20 cellular contexts compared by ENCODE assay signal in the genomic region with DNA sequence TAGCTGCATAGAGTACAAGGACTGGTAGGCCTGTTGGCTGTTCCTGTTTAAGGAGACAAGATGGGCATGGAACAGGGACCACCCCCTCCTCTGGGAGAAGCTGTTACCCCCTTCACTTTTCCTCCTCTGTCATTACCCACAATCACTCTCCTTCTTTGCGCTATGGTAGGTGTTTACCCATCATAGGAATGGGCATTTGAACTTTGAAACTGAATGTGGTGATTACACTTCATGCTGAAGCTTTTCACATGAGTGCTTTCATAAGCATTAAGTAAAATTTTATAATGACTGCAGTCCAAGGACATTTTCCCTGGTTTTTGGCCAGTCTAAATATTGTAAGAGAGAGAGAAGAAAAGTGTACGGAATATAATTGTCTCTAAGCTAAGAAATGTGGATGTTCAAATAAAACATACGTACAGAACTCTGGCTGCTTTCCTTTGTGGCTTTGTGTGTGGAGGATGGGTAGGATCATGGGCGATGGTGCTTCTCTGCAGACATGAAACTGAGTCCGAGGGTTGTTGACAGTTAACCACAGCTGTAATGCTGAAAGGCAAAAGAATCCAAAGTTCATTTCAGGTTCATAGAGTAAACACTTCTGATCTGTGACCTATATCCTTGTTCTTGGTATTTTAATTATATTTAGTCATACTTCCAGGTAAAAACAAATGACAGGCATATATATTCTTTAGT. TPM values are rescaled to one million over a fixed set of nuclear protein-coding genes. Genes with fewer than 3 reads are reported as not detected.
A peak's percentile ranks its signal among the peaks of the same experiment; 100 is the strongest.
DNase-seq lines count a peak whose midpoint lies in the region; ATAC-seq, FAIRE-seq and TF ChIP-seq lines count a peak whose summit lies in the region.
"Had no signal": no experiment of that assay in that cellular context is flagged by ENCODE, and none has a peak within 500 bp of the region (broad histone marks: within the 10 kb centered on the region; RNA-seq: fewer than 3 reads in every experiment).

No MANE protein-coding gene starts in this region.

- no peak overlapping the region for H3K27ac ChIP-seq in A549
- no peak overlapping the region for H3K27ac ChIP-seq in MM.1S (ENCODE audit: low read length)
- H3K27ac ChIP-seq in colonic mucosa, result peak overlapping the region; percentile 81
- H3K27ac ChIP-seq: BLaER1 treated with 17β-estradiol and CSF1 and Interleukin-3, amounts not matched to agents 10 nM and 100 nM; esophagus muscularis mucosa; spleen; testis had no signal

- TF ChIP-seq CTCF in A549 (IDR thresholded peaks at IDR 0.05), result no peak
- no peak for TF ChIP-seq CTCF in MM.1S (IDR thresholded peaks at IDR 0.05; ENCODE audit: low read length)
- no peak for TF ChIP-seq CTCF in colonic mucosa (IDR thresholded peaks at IDR 0.05)

- POLR2A ChIA-PET in A549 (lab: Yijun Ruan, JAX), result no interaction called here

- no peaks in the 10 kb centered on the region for H4K20me1 ChIP-seq in MM.1S (ENCODE audit: insufficient read depth, low read length)
- H4K20me1 ChIP-seq: BLaER1 treated with 17β-estradiol and CSF1 and Interleukin-3, amounts not matched to agents 10 nM and 100 nM had no signal

- H3K4me1 ChIP-seq in A549 (peaks cover 8% of the 10 kb centered on the region; the same call in 2 of the 3 replicates), MM.1S (ENCODE audit: low read length) (peaks cover 18% of the 10 kb centered on the region), colonic mucosa (peaks cover 8% of the 10 kb centered on the region)
- H3K4me1 ChIP-seq: BLaER1 treated with 17β-estradiol and CSF1 and Interleukin-3, amounts not matched to agents 10 nM and 100 nM; spleen; testis had no signal

- DNase-seq in A549 (ENCODE audit: low read depth in 1 of 2, low spot score in 1 of 2) (no peak), MM.1S (peak; percentile 80), colonic mucosa (peak; percentile 76), mucosa of gallbladder (ENCODE audit: low spot score) (peak; percentile 22), NK-92 (lab: John Stamatoyannopoulos, UW; ENCODE audit: unreplicated experiment) (no peak), dermis blood vessel endothelial cell (no peak), amniotic stem cell (lab: John Stamatoyannopoulos, UW) (no peak)
- DNase-seq in stimulated activated naive CD8-positive, alpha-beta T cell treated with anti-CD3 and anti-CD28 coated beads, Interleukin-15, Interleukin-2, amounts not matched to agents 100 U/mL and 50 U/mL, for 24 hours, result no peak
- DNase-seq: central memory CD4-positive, alpha-beta T cell; effector CD8-positive, alpha-beta T cell; NCI-H1694; spleen; testis had no signal

- no peaks in the 10 kb centered on the region for H3K9me2 ChIP-seq in MM.1S (replicated peaks; ENCODE audit: insufficient read depth, low read length)

- H3K79me2 ChIP-seq in MM.1S (ENCODE audit: low read length), result no peaks in the 10 kb centered on the region

- peak overlapping the region; percentile 34; the same call in 2 of the 3 replicates for H3K4me2 ChIP-seq in A549
- peak overlapping the region; percentile 47 for H3K4me2 ChIP-seq in MM.1S (ENCODE audit: low read depth, low read length)

- no peak for TF ChIP-seq POLR2A in A549 (IDR thresholded peaks at IDR 0.05; ENCODE audit: low read length)

- no peak for ATAC-seq in A549
- no peak for ATAC-seq in stimulated activated naive CD8-positive, alpha-beta T cell treated with anti-CD3 and anti-CD28 coated beads, Interleukin-15, Interleukin-2, amounts not matched to agents 100 U/mL and 50 U/mL, for 24 hours
- ATAC-seq: natural killer cell treated with Interleukin-12 subunit alpha and Interleukin-12 subunit beta and Interleukin-15 and Interleukin-18, amount 100 ng/mL, for 72 hours; Right ventricle myocardium inferior had no signal

- no peak for TF ChIP-seq EP300 in A549 (IDR thresholded peaks at IDR 0.05)

- CTCF ChIA-PET in A549 (lab: Yijun Ruan, JAX), result no interaction called here

- H2AFZ ChIP-seq in MM.1S (ENCODE audit: low read length), result 0 out of 2 replicates have a peak overlapping the region, but pooled peaks have one; percentile 5

- H3K4me3 ChIP-seq in A549, result no peak overlapping the region
- peak overlapping the region; percentile 22 for H3K4me3 ChIP-seq in MM.1S (ENCODE audit: low read length)
- no peak overlapping the region for H3K4me3 ChIP-seq in colonic mucosa
- H3K4me3 ChIP-seq: BLaER1 treated with 17β-estradiol and CSF1 and Interleukin-3, amounts not matched to agents 10 nM and 100 nM; esophagus muscularis mucosa; lung; spleen; testis had no signal

- no peak for FAIRE-seq in A549 (lab: Jason Lieb, UNC)
- FAIRE-seq: A204.1 had no signal

- H3K27me3 ChIP-seq in MM.1S (replicated peaks; ENCODE audit: insufficient read depth, low read length) (no peaks in the 10 kb centered on the region), colonic mucosa (no peaks in the 10 kb centered on the region)
- H3K27me3 ChIP-seq: esophagus muscularis mucosa, spleen, testis had no signal

- H3F3A ChIP-seq in MM.1S (ENCODE audit: insufficient read depth, low read length), result peaks cover 15% of the 10 kb centered on the region; the same call in 1 of the 2 replicates

- intact Hi-C loops in colonic mucosa (cut with DNase I), result no loop called here

- WGBS in A549 (ENCODE audit: missing lambda C conversion rate), result 43% methylated on average over 5 of the region's 5 CpGs

- H3K36me3 ChIP-seq in MM.1S (replicated peaks; ENCODE audit: insufficient read depth, low read length), result no peaks in the 10 kb centered on the region
- H3K36me3 ChIP-seq in colonic mucosa, result no peaks in the 10 kb centered on the region
- H3K36me3 ChIP-seq: spleen had no signal

- no peak overlapping the region for H3K9ac ChIP-seq in MM.1S (ENCODE audit: low read length)
- H3K9ac ChIP-seq in colonic mucosa (ENCODE audit: low read depth in 2 of 2, low read length in 2 of 2), result peak overlapping the region in 1 of 2 donors; percentile 69
- H3K9ac ChIP-seq: BLaER1 treated with 17β-estradiol and CSF1 and Interleukin-3, amounts not matched to agents 10 nM and 100 nM had no signal

- TF ChIP-seq RAD21 in A549 (conservative IDR thresholded peaks at IDR 0.05 in 1 of 2, IDR thresholded peaks at IDR 0.05 in 1 of 2), result no peak

- H3K9me3 ChIP-seq in A549 (peaks cover 11% of the 10 kb centered on the region; the same call in 1 of the 3 replicates), MM.1S (replicated peaks; ENCODE audit: insufficient read depth, low read length) (no peaks in the 10 kb centered on the region), colonic mucosa (no peaks in the 10 kb centered on the region)
- H3K9me3 ChIP-seq: testis had no signal

TF ChIP-seq in A549, 52 proteins besides CTCF, POLR2A, EP300 and RAD21:
- TF ChIP-seq, protein P1, sequence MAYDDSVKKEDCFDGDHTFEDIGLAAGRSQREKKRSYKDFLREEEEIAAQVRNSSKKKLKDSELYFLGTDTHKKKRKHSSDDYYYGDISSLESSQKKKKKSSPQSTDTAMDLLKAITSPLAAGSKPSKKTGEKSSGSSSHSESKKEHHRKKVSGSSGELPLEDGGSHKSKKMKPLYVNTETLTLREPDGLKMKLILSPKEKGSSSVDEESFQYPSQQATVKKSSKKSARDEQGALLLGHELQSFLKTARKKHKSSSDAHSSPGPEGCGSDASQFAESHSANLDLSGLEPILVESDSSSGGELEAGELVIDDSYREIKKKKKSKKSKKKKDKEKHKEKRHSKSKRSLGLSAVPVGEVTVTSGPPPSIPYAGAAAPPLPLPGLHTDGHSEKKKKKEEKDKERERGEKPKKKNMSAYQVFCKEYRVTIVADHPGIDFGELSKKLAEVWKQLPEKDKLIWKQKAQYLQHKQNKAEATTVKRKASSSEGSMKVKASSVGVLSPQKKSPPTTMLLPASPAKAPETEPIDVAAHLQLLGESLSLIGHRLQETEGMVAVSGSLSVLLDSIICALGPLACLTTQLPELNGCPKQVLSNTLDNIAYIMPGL (CRISPR knock-in tag; IDR thresholded peaks at IDR 0.05; ENCODE audit: borderline replicate concordance), result no peak
- no peak for TF ChIP-seq TP53 (CRISPR knock-in tag; IDR thresholded peaks at IDR 0.05)
- no peak for TF ChIP-seq KDM1A (IDR thresholded peaks at IDR 0.05; ENCODE audit: low read depth)
- TF ChIP-seq, protein P2, sequence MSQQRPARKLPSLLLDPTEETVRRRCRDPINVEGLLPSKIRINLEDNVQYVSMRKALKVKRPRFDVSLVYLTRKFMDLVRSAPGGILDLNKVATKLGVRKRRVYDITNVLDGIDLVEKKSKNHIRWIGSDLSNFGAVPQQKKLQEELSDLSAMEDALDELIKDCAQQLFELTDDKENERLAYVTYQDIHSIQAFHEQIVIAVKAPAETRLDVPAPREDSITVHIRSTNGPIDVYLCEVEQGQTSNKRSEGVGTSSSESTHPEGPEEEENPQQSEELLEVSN (IDR thresholded peaks at IDR 0.05; ENCODE audit: borderline replicate concordance, low read depth), result no peak
- TF ChIP-seq RNF2 (IDR thresholded peaks at IDR 0.05; ENCODE audit: borderline replicate concordance, low read depth), result no peak
- no peak for TF ChIP-seq NPAS2 (CRISPR knock-in tag; IDR thresholded peaks at IDR 0.05; ENCODE audit: borderline replicate concordance)
- TF ChIP-seq CHD4 (IDR thresholded peaks at IDR 0.05; ENCODE audit: borderline replicate concordance), result no peak
- TF ChIP-seq, protein P3, sequence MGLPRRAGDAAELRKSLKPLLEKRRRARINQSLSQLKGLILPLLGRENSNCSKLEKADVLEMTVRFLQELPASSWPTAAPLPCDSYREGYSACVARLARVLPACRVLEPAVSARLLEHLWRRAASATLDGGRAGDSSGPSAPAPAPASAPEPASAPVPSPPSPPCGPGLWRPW (IDR thresholded peaks at IDR 0.05), result no peak
- no peak for TF ChIP-seq CBX2 (IDR thresholded peaks at IDR 0.05; ENCODE audit: borderline replicate concordance, low read depth)
- TF ChIP-seq FOXS1 (CRISPR knock-in tag; IDR thresholded peaks at IDR 0.05), result no peak
- TF ChIP-seq CBX8 (IDR thresholded peaks at IDR 0.05), result no peak
- no peak for TF ChIP-seq ESRRA (IDR thresholded peaks at IDR 0.05; ENCODE audit: borderline replicate concordance, low read length)
- TF ChIP-seq CEBPB (IDR thresholded peaks at IDR 0.05), result no peak

RNA-seq across cellular contexts. Expression of a gene that starts 56.3 kb away (rescaled TPM):
- polyA plus RNA-seq in A549 (2011; rRNA removed) (89.9 and 103 TPM in 2 replicates), A549 (2017; fragmentation: RNase III; extraction: RNeasy Plus Mini Kit Qiagen cat#74134 plus additional on column Dnase treatment) (32.0 to 47.4 TPM (median 40.5 TPM) in 3 replicates)
- 81.2 and 103 TPM in 2 replicates for polyA plus RNA-seq in A549 (2012; cell fraction: cytosol; rRNA removed)
- 126 and 177 TPM in 2 replicates for polyA plus RNA-seq in A549 (2012; cell fraction: nucleus; rRNA removed)
- polyA minus RNA-seq in A549 (2011; rRNA and poly(A)+ RNA removed), result 24.8 and 32.2 TPM in 2 replicates
- total RNA-seq in colonic mucosa (100 to 1,000 TPM in 1 of 2 donors, 10 to 100 TPM in 1; 19.4 to 115 TPM), mucosa of gallbladder (315 TPM), dermis blood vessel endothelial cell (773 and 867 TPM in 2 replicates)
- total RNA-seq: activated T-helper 1 cell treated with anti-CD3 and anti-CD28 coated beads, Interleukin-12 subunit alpha, Interleukin-12 subunit beta, Interleukin-2, Interleukin-4 antibody, amounts not matched to agents 30 ng/mL and 10 ng/mL and 1 ng/mL, durations not matched to agents 14 hours and 24 hours and 36 hours; natural killer cell treated with Interleukin-12 subunit alpha and Interleukin-12 subunit beta and Interleukin-15 and Interleukin-18, amount 100 ng/mL, for 72 hours had no signal

Comparison
In these comparisons a context has a peak if more than half of its experiments do, and no peak if none do; other contexts are left out.
1. DNase-seq: peak in MM.1S (single experiment), colonic mucosa (single experiment) and mucosa of gallbladder (single experiment); none in A549 (0 of 2), NK-92 (single experiment), stimulated activated naive CD8-positive, alpha-beta T cell treated with anti-CD3 and anti-CD28 coated beads, Interleukin-15, Interleukin-2, amounts not matched to agents 100 U/mL and 50 U/mL, for 24 hours (single experiment), dermis blood vessel endothelial cell (single experiment) and amniotic stem cell (single experiment).